Comparison of ENCODE assay signal across 20 cellular contexts in genomic region chrX:25028726-25029125, GRCh38. TPM values are rescaled to one million over a fixed set of nuclear protein-coding genes. Genes with fewer than 3 reads are reported as not detected.
DNase-seq lines count a peak whose midpoint lies in the region; TF ChIP-seq lines count a peak whose summit lies in the region.
"Had no signal": no experiment of that assay in that cellular context is flagged by ENCODE, and none has a peak within 500 bp of the region (broad histone marks: within the 10 kb centered on the region; RNA-seq: fewer than 3 reads in every experiment).

No MANE protein-coding gene starts in this region.

- H3K4me1 ChIP-seq in prostate gland (replicated peaks), result no peaks in the 10 kb centered on the region
- H3K4me1 ChIP-seq: body of pancreas, gastroesophageal sphincter, spleen had no signal

- TF ChIP-seq CTCF in BJ (IDR thresholded peaks at IDR 0.05; ENCODE audit: insufficient read depth, low read depth, low read length) (no peak), astrocyte of the cerebellum (IDR thresholded peaks at IDR 0.05; ENCODE audit: low read depth, low read length, missing control alignments) (no peak), prostate gland (IDR thresholded peaks at IDR 0.05) (no peak)

- H3K36me3 ChIP-seq in BJ (ENCODE audit: control insufficient read depth, insufficient read depth, low read length) (no peaks in the 10 kb centered on the region), prostate gland (no peaks in the 10 kb centered on the region)
- H3K36me3 ChIP-seq: gastroesophageal sphincter, spleen, WERI-Rb-1 had no signal

- H3K27me3 ChIP-seq in BJ (ENCODE audit: control insufficient read depth, insufficient read depth, low read length), result no peaks in the 10 kb centered on the region; the same call in 1 of the 2 replicates
- H3K27me3 ChIP-seq in prostate gland (replicated peaks; ENCODE audit: insufficient read depth), result no peaks in the 10 kb centered on the region
- H3K27me3 ChIP-seq: body of pancreas had no signal

- CTCF ChIA-PET in BJ (lab: Yijun Ruan, JAX), result interaction anchor here (1.5 kb wide), 1 partner anchor 190 kb away, joined by 5 read pairs; no protein-coding TSS in a partner anchor

- no peaks in the 10 kb centered on the region for H3K9me3 ChIP-seq in prostate gland
- H3K9me3 ChIP-seq: body of pancreas, gastroesophageal sphincter, spleen had no signal

- no peak overlapping the region for H3K4me3 ChIP-seq in BJ (ENCODE audit: low read depth, low read length)
- H3K4me3 ChIP-seq in astrocyte of the cerebellum (ENCODE audit: low read depth, low read length), result no peak overlapping the region
- H3K4me3 ChIP-seq in prostate gland, result no peak overlapping the region
- H3K4me3 ChIP-seq: body of pancreas, gastroesophageal sphincter, K562, spleen had no signal

- H3K27ac ChIP-seq in caudate nucleus (ENCODE audit: low read depth, low read length), result no peak overlapping the region
- no peak overlapping the region for H3K27ac ChIP-seq in prostate gland
- H3K27ac ChIP-seq: body of pancreas, gastroesophageal sphincter, spleen, WERI-Rb-1 had no signal

- TF ChIP-seq POLR2A in prostate gland (IDR thresholded peaks at IDR 0.05), result no peak

- POLR2A ChIA-PET in BJ (lab: Charles Lee), result no interaction called here

- intact Hi-C loops in prostate gland (cut with DNase I), result no loop called here

- in situ Hi-C loops in astrocyte of the cerebellum (cut with HindIII; ENCODE audit: low sequenced_read_pairs), result no loop called here

- 47% methylated on average over 7 of the region's 7 CpGs for WGBS in prostate gland

- DNase-seq in BJ (ENCODE audit: low read depth) (peak; percentile 5), LHCN-M2 (ENCODE audit: low read depth) (peak; percentile 86), astrocyte of the cerebellum (ENCODE audit: low read depth) (peak; percentile 23), glomerular visceral epithelial cell (ENCODE audit: extremely low spot score) (peak; percentile 29), caudate nucleus (lab: John Stamatoyannopoulos, UW) (no peak), medulla oblongata (ENCODE audit: extremely low spot score) (no peak), prostate gland (ENCODE audit: low spot score) (no peak), HuH-7 (ENCODE audit: low spot score) (no peak)
- DNase-seq: AML-193, body of pancreas, DMS153, GOT3, immature natural killer cell, NCI-H1436, spleen, WERI-Rb-1 had no signal

RNA-seq across cellular contexts. Expression of gene ARX, which starts 13.0 kb away (rescaled TPM):
- not detected in 2 replicates for polyA plus RNA-seq in BJ (2011; rRNA removed)
- not detected in 2 replicates for polyA minus RNA-seq in BJ (2011; rRNA and poly(A)+ RNA removed)
- total RNA-seq in LHCN-M2 (2014; rRNA removed), result 0.06 TPM in 1 of 2 replicates, not detected in the other
- polyA plus RNA-seq in LHCN-M2 (2012), result 0.02 TPM
- 1 to 10 TPM in 1 of 2 donors, under 1 TPM in 1; 0.09 to 9.3 TPM for total RNA-seq in prostate gland
- total RNA-seq: gastroesophageal sphincter, K562, mesenteric fat pad, ureter had no signal
- polyA plus RNA-seq: immature natural killer cell, spleen had no signal

Comparison
In these comparisons a context has a peak if more than half of its experiments do, and no peak if none do; other contexts are left out.
1. DNase-seq: peak in BJ (single experiment), LHCN-M2 (single experiment), astrocyte of the cerebellum (single experiment) and glomerular visceral epithelial cell (single experiment); none in caudate nucleus (0 of 61), medulla oblongata (single experiment), prostate gland (single experiment) and HuH-7 (single experiment).